ENCODE assay signal across 27 cellular contexts in genomic region chr20:60135276-60135675, GRCh38.
"Had no signal": no experiment of that assay in that cellular context is flagged by ENCODE, and none has a peak within 500 bp of the region (broad histone marks: within the 10 kb centered on the region; RNA-seq: fewer than 3 reads in every experiment).

No MANE protein-coding gene starts in this region.

- H3K9me3 ChIP-seq: gastrocnemius medialis, heart left ventricle had no signal

- H3K27me3 ChIP-seq: brain microvascular endothelial cell, foreskin keratinocyte, gastrocnemius medialis, heart left ventricle had no signal

- H3K27ac ChIP-seq: brain microvascular endothelial cell, coronary artery, dorsolateral prefrontal cortex, foreskin keratinocyte, gastrocnemius medialis, heart left ventricle, VCaP had no signal

- H3K4me1 ChIP-seq: foreskin keratinocyte had no signal

- DNase-seq: activated CD4-positive, alpha-beta T cell treated with anti-CD3 and anti-CD28 coated beads for 1 hour; activated CD4-positive, alpha-beta T cell treated with anti-CD3 and anti-CD28 coated beads for 4 hours; activated CD4-positive, alpha-beta T cell treated with anti-CD3 and anti-CD28 coated beads, Interleukin-2, amount 50 U/mL, for 1 hour; activated CD4-positive, alpha-beta T cell treated with anti-CD3 and anti-CD28 coated beads, Interleukin-2, amount 50 U/mL, for 48 hours; activated CD8-positive, alpha-beta memory T cell treated with anti-CD3 and anti-CD28 coated beads for 24 hours; activated CD8-positive, alpha-beta T cell treated with anti-CD3 and anti-CD28 coated beads for 36 hours; activated effector memory CD4-positive, alpha-beta T cell treated with Interleukin-2 at 50 U/mL for 16 hours; activated gamma-delta T cell treated with Interleukin-2 at 50 U/mL for 16 hours; activated naive CD4-positive, alpha-beta T cell treated with anti-CD3 and anti-CD28 coated beads, Interleukin-2, amount 50 U/mL, for 16 hours; activated naive CD4-positive, alpha-beta T cell treated with Interleukin-2 at 50 U/mL for 16 hours; activated T-cell treated with anti-CD3 and anti-CD28 coated beads, Interleukin-2, amount 50 U/mL, for 4 hours; amniotic stem cell; anterior cingulate cortex; brain microvascular endothelial cell; dorsolateral prefrontal cortex; effector memory CD4-positive, alpha-beta T cell; endodermal cell; foreskin keratinocyte; gastrocnemius medialis; glutamatergic neuron; heart left ventricle; T-helper 2 cell had no signal

- H3K4me3 ChIP-seq: coronary artery, dorsolateral prefrontal cortex, gastrocnemius medialis, heart left ventricle had no signal

- H3K36me3 ChIP-seq: brain microvascular endothelial cell, gastrocnemius medialis, heart left ventricle had no signal

- ATAC-seq: activated CD8-positive, alpha-beta T cell treated with anti-CD3 and anti-CD28 coated beads for 36 hours; activated T-cell treated with anti-CD3 and anti-CD28 coated beads, Interleukin-2, amount 50 U/mL, for 4 hours; activated T-helper 17 cell treated with anti-CD3 and anti-CD28 coated beads, Interleukin-2, amount 50 U/mL, for 72 hours; esophagus mucosa; foreskin keratinocyte; gastrocnemius medialis; heart left ventricle; WTC11 had no signal
